1 cellular context compared by ENCODE assay signal in the genomic region with DNA sequence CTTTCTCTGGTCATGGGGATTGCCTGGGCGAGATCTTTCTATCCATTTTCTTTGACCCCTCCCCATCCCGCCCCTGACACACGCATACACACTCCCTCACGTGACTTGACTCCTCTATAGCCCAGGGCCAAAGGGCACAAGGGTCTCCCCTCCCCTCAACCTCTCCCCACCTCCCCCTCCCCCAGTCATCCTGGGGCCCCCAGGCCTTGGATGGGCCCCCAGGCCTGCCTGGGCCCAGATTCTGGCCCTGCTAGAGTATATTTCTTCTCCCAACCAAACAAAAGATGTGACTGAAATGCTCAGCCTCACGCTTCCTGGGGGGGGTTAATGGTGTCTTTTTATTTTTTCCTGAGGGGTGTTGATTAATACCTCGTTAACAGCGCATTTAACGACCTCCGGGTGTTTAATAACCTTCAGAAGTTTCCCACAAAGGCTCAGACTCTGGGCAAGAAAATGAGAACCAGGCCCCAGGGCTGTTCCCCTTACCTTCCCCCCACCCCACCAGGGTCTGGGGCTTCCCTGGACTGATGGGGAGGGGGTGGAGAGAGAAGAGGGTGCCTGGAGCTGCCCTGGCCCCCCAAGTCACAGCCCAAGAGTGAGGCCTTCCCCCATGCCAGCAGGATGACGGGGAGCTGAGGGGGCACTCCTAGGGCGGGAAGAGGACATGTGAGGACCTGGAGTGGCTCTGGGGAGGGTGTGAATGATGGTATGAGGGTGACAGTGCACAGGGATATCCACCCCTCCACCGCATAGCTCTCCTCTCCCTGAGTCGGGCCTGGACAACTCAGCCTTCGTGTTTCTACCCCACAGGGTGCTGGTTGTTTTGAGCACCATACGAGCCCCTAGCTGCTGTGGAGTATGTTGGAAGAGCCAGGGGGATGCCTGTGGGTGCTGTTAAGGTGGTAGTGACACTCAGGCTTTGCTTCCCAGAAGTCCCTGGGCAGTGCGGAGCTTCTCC.
TF ChIP-seq lines count a peak whose summit lies in the region.

No MANE protein-coding gene starts in this region.

TF ChIP-seq in IMR-90, 13 proteins besides CTCF, POLR2A, EP300 and RAD21:
- no peak for TF ChIP-seq CHD1 (IDR thresholded peaks at IDR 0.05; ENCODE audit: low read depth, low read length)
